In genomic region chr3:53226841-53227407, GRCh38 we compare ENCODE assay signal across 15 cellular contexts.
"Had no signal": no experiment of that assay in that cellular context is flagged by ENCODE, and none has a peak within 500 bp of the region (broad histone marks: within the 10 kb centered on the region; RNA-seq: fewer than 3 reads in every experiment).

No MANE protein-coding gene starts in this region.

- ATAC-seq: activated naive CD8-positive, alpha-beta T cell treated with anti-CD3 and anti-CD28 coated beads, Interleukin-2, amount 50 U/mL, for 24 hours; gastrocnemius medialis; left lung; pancreas; stimulated activated memory B cell treated with anti-CD40 and anti-IgM and Interleukin-4, amounts not matched to agents 10 μg/mL and 1 μg/mL and 100 μg/mL, for 72 hours had no signal

- H3K9me3 Mint-ChIP-seq: activated CD4-positive, alpha-beta memory T cell treated with anti-CD3 and anti-CD28 coated beads, Interleukin-2, amount 10 ng/mL, durations not matched to agents 7 days and 5 days; activated naive CD8-positive, alpha-beta T cell treated with anti-CD3 and anti-CD28 coated beads, Interleukin-2, amount 50 U/mL, for 24 hours; stimulated activated memory B cell treated with anti-CD40 and anti-IgM and Interleukin-4, amounts not matched to agents 10 μg/mL and 1 μg/mL and 100 μg/mL, for 72 hours; type B pancreatic cell had no signal

- H3K4me3 Mint-ChIP-seq: activated CD4-positive, alpha-beta memory T cell treated with anti-CD3 and anti-CD28 coated beads, Interleukin-2, amount 10 ng/mL, durations not matched to agents 7 days and 5 days; activated naive CD8-positive, alpha-beta T cell treated with anti-CD3 and anti-CD28 coated beads, Interleukin-2, amount 50 U/mL, for 24 hours; stimulated activated memory B cell treated with anti-CD40 and anti-IgM and Interleukin-4, amounts not matched to agents 10 μg/mL and 1 μg/mL and 100 μg/mL, for 72 hours; type B pancreatic cell had no signal

- H3K27me3 ChIP-seq: ascending aorta, colonic mucosa, gastrocnemius medialis, left lung, pancreas had no signal

- H3K9me3 ChIP-seq: ascending aorta, colonic mucosa, gastrocnemius medialis, left lung, pancreas had no signal

- H3K27ac Mint-ChIP-seq: activated CD4-positive, alpha-beta memory T cell treated with anti-CD3 and anti-CD28 coated beads, Interleukin-2, amount 10 ng/mL, durations not matched to agents 7 days and 5 days; activated naive CD8-positive, alpha-beta T cell treated with anti-CD3 and anti-CD28 coated beads, Interleukin-2, amount 50 U/mL, for 24 hours; stimulated activated memory B cell treated with anti-CD40 and anti-IgM and Interleukin-4, amounts not matched to agents 10 μg/mL and 1 μg/mL and 100 μg/mL, for 72 hours; type B pancreatic cell had no signal

- H3K4me3 ChIP-seq: ascending aorta, colonic mucosa, gastrocnemius medialis, left lung, pancreas had no signal

- H3K4me1 ChIP-seq: ascending aorta, colonic mucosa, gastrocnemius medialis, left lung, pancreas had no signal

- DNase-seq: activated CD4-positive, alpha-beta memory T cell treated with anti-CD3 and anti-CD28 coated beads, Interleukin-2, amount 10 ng/mL, durations not matched to agents 7 days and 5 days; activated CD4-positive, CD25-positive, alpha-beta regulatory T cell treated with anti-CD3 and anti-CD28 coated beads, Interleukin-2, amount 50 U/mL, for 72 hours; activated CD8-positive, alpha-beta memory T cell treated with anti-CD3 and anti-CD28 coated beads, Interleukin-2, amount 50 U/mL, for 48 hours; activated naive CD4-positive, alpha-beta T cell treated with Interleukin-2 at 50 U/mL for 16 hours; activated naive CD8-positive, alpha-beta T cell treated with anti-CD3 and anti-CD28 coated beads, Interleukin-2, amount 50 U/mL, for 24 hours; colonic mucosa; effector CD4-positive, alpha-beta T cell; gastrocnemius medialis; small intestine; SW 1271 had no signal

- H3K27ac ChIP-seq: ascending aorta, colonic mucosa, gastrocnemius medialis, left lung, pancreas had no signal

- H3K4me1 Mint-ChIP-seq: activated CD4-positive, alpha-beta memory T cell treated with anti-CD3 and anti-CD28 coated beads, Interleukin-2, amount 10 ng/mL, durations not matched to agents 7 days and 5 days; activated naive CD8-positive, alpha-beta T cell treated with anti-CD3 and anti-CD28 coated beads, Interleukin-2, amount 50 U/mL, for 24 hours; stimulated activated memory B cell treated with anti-CD40 and anti-IgM and Interleukin-4, amounts not matched to agents 10 μg/mL and 1 μg/mL and 100 μg/mL, for 72 hours had no signal

- H3K27me3 Mint-ChIP-seq: activated CD4-positive, alpha-beta memory T cell treated with anti-CD3 and anti-CD28 coated beads, Interleukin-2, amount 10 ng/mL, durations not matched to agents 7 days and 5 days; activated naive CD8-positive, alpha-beta T cell treated with anti-CD3 and anti-CD28 coated beads, Interleukin-2, amount 50 U/mL, for 24 hours; stimulated activated memory B cell treated with anti-CD40 and anti-IgM and Interleukin-4, amounts not matched to agents 10 μg/mL and 1 μg/mL and 100 μg/mL, for 72 hours; type B pancreatic cell had no signal
